In genomic region chr15:25368855-25369254, GRCh38 we compare ENCODE assay signal across 15 cellular contexts.
A peak's percentile ranks its signal among the peaks of the same experiment; 100 is the strongest.
DNase-seq lines count a peak whose midpoint lies in the region; ATAC-seq lines count a peak whose summit lies in the region.
"Had no signal": no experiment of that assay in that cellular context is flagged by ENCODE, and none has a peak within 500 bp of the region (broad histone marks: within the 10 kb centered on the region; RNA-seq: fewer than 3 reads in every experiment).

No MANE protein-coding gene starts in this region.

- H3K4me1 Mint-ChIP-seq in activated naive CD8-positive, alpha-beta T cell treated with anti-CD3 and anti-CD28 coated beads for 36 hours, result peaks cover 9% of the 10 kb centered on the region

- H3K4me3 Mint-ChIP-seq in activated naive CD8-positive, alpha-beta T cell treated with anti-CD3 and anti-CD28 coated beads for 36 hours, result no peak overlapping the region
- H3K4me3 Mint-ChIP-seq: CD8-positive, alpha-beta T cell had no signal

- peaks cover 70% of the 10 kb centered on the region for H3K36me3 Mint-ChIP-seq in activated naive CD8-positive, alpha-beta T cell treated with anti-CD3 and anti-CD28 coated beads for 36 hours

- peaks cover 8% of the 10 kb centered on the region for H3K9me3 Mint-ChIP-seq in activated naive CD8-positive, alpha-beta T cell treated with anti-CD3 and anti-CD28 coated beads for 36 hours
- H3K9me3 Mint-ChIP-seq: CD8-positive, alpha-beta T cell had no signal

- H3K27me3 Mint-ChIP-seq in activated naive CD8-positive, alpha-beta T cell treated with anti-CD3 and anti-CD28 coated beads for 36 hours, result no peaks in the 10 kb centered on the region

- DNase-seq in EL (peak; percentile 41), M059J (ENCODE audit: low read depth) (peak; percentile 2), glomerular visceral epithelial cell (ENCODE audit: extremely low spot score) (peak; percentile 35), renal cortical epithelial cell (ENCODE audit: low read depth) (peak; percentile 27)
- no peak for DNase-seq in activated naive CD8-positive, alpha-beta T cell treated with anti-CD3 and anti-CD28 coated beads for 36 hours
- DNase-seq: CD8-positive, alpha-beta T cell; Karpas-422; NCI-H1417; NCI-H2029; NCI-H2171 treated with DMSO at 0.1 percent for 48 hours; NCI-H510A; NCI-H82 had no signal

- no peak for ATAC-seq in HG03378 (IDR thresholded peaks at IDR 0.05; ENCODE audit: unreplicated experiment)
- ATAC-seq in GM18498 (IDR thresholded peaks at IDR 0.05; ENCODE audit: unreplicated experiment), result no peak
- ATAC-seq: CD8-positive, alpha-beta T cell; Right ventricle myocardium inferior had no signal

- no peak overlapping the region for H3K27ac Mint-ChIP-seq in activated naive CD8-positive, alpha-beta T cell treated with anti-CD3 and anti-CD28 coated beads for 36 hours
- H3K27ac Mint-ChIP-seq: CD8-positive, alpha-beta T cell had no signal
